Comparison of ENCODE assay signal across 14 cellular contexts in the genomic region with DNA sequence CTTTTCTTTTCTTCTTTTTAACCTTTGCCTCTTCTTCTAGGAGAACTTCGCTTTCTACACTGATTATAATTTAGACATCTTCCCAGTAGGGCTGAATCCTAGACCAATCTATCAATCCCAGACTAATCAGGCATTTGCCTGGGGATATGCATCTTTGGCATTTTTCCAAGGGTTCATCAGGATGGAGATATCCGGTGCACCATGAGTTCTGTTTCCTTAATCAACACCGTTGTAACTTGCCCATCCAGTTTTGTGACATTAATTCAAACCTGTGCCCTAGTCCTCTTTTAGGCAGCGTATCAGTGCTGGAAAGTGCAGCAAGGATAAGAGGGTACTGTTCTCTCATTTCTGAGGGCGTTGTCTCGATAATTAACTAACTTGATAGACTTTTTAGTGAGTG. TPM values are rescaled to one million over a fixed set of nuclear protein-coding genes. Genes with fewer than 3 reads are reported as not detected.
DNase-seq lines count a peak whose midpoint lies in the region; ATAC-seq and TF ChIP-seq lines count a peak whose summit lies in the region.
"Had no signal": no experiment of that assay in that cellular context is flagged by ENCODE, and none has a peak within 500 bp of the region (broad histone marks: within the 10 kb centered on the region; RNA-seq: fewer than 3 reads in every experiment).

No MANE protein-coding gene starts in this region.

- H3K9me2 ChIP-seq in GM23248 (ENCODE audit: insufficient read depth) = no peaks in the 10 kb centered on the region

- H3K4me1 ChIP-seq in GM23248 (ENCODE audit: insufficient read depth) (peaks cover 29% of the 10 kb centered on the region), esophagus squamous epithelium (peaks cover 0 to 38% (median 13%) of the 10 kb centered on the region in 3 donors), skeletal muscle satellite cell (ENCODE audit: control insufficient read depth, insufficient read depth, low read length) (peaks cover 23% of the 10 kb centered on the region)

- intact Hi-C loops in esophagus squamous epithelium (cut with DNase I) = no loop called here

- H3K27ac ChIP-seq in GM23248 (no peak overlapping the region), esophagus squamous epithelium (peak overlapping the region; percentile 58 to 87 (median 78))
- H3K27ac ChIP-seq: WERI-Rb-1 had no signal

- H3K27me3 ChIP-seq in GM23248 (replicated peaks; ENCODE audit: insufficient read depth) = peaks cover 27% of the 10 kb centered on the region; the same call in 1 of the 2 replicates
- H3K27me3 ChIP-seq in esophagus squamous epithelium = no peaks in the 10 kb centered on the region
- H3K27me3 ChIP-seq in skeletal muscle satellite cell (ENCODE audit: control insufficient read depth, insufficient read depth, low read length) = peaks cover 3% of the 10 kb centered on the region

- H3K9ac ChIP-seq in GM23248 (no peak overlapping the region), skeletal muscle satellite cell (ENCODE audit: low read depth, low read length) (no peak overlapping the region)

- no peak overlapping the region for H2AFZ ChIP-seq in GM23248

- 46 to 50% methylated on average over 6 of the region's 6 CpGs for WGBS in GM23248 (ENCODE audit: low coverage in 1 of 2, low lambda C conversion rate in 2 of 2, missing lambda C conversion rate in 2 of 2), 2 experiments
- 45 to 64% methylated on average over 6 of the region's 6 CpGs for WGBS in esophagus squamous epithelium, 2 donors

- no peak for ATAC-seq in GM21515 (IDR thresholded peaks at IDR 0.05; ENCODE audit: unreplicated experiment)

- no peaks in the 10 kb centered on the region; the same call in 1 of the 2 replicates for H3F3A ChIP-seq in GM23248 (ENCODE audit: insufficient read depth)

- H3K36me3 ChIP-seq in GM23248 (ENCODE audit: low read depth) (no peaks in the 10 kb centered on the region), esophagus squamous epithelium (no peaks in the 10 kb centered on the region), skeletal muscle satellite cell (ENCODE audit: insufficient read depth, low read length) (no peaks in the 10 kb centered on the region)
- H3K36me3 ChIP-seq: WERI-Rb-1 had no signal

- in situ Hi-C loops in GM23248 (cut with MboI) = no loop called here

- H3K79me2 ChIP-seq in GM23248 (ENCODE audit: insufficient read depth) = no peaks in the 10 kb centered on the region

- H3K4me2 ChIP-seq in GM23248 (ENCODE audit: unreplicated experiment) = peak overlapping the region; percentile 58
- H3K4me2 ChIP-seq in skeletal muscle satellite cell (ENCODE audit: low read length) = peak overlapping the region; percentile 74

- H3K9me3 ChIP-seq in GM23248 (ENCODE audit: low read depth) (no peaks in the 10 kb centered on the region), esophagus squamous epithelium (no peaks in the 10 kb centered on the region), skeletal muscle satellite cell (replicated peaks; ENCODE audit: low read length) (no peaks in the 10 kb centered on the region)

- TF ChIP-seq CTCF in esophagus squamous epithelium (IDR thresholded peaks at IDR 0.05) = no peak

- TF ChIP-seq POLR2A in esophagus squamous epithelium (IDR thresholded peaks at IDR 0.05) = no peak

- H4K20me1 ChIP-seq in GM23248 (ENCODE audit: insufficient read depth) = no peaks in the 10 kb centered on the region

- no peak for DNase-seq in GM23248
- DNase-seq in NCI-H446 treated with DMSO at 0.1 percent for 48 hours (lab: John Stamatoyannopoulos, UW) = peak; percentile 53
- no peak for DNase-seq in esophagus squamous epithelium (lab: John Stamatoyannopoulos, UW)
- no peak for DNase-seq in HCEC 1CT
- DNase-seq in DMS114 treated with DMSO at 0.1 percent for 48 hours (lab: John Stamatoyannopoulos, UW; ENCODE audit: unreplicated experiment) = no peak
- DNase-seq in AML-193 (lab: John Stamatoyannopoulos, UW) = no peak
- DNase-seq: activated T-cell treated with anti-CD3 and anti-CD28 coated beads for 4 hours; CD8-positive, alpha-beta memory T cell; effector memory CD4-positive, alpha-beta T cell; midbrain; WERI-Rb-1 had no signal

- peak overlapping the region; percentile 45; the same call in 1 of the 2 replicates for H3K4me3 ChIP-seq in GM23248
- H3K4me3 ChIP-seq in esophagus squamous epithelium = peak overlapping the region in 3 of 4 donors; percentile 38 to 60 (median 38)
- H3K4me3 ChIP-seq in skeletal muscle satellite cell (ENCODE audit: low read length) = no peak overlapping the region

RNA-seq across cellular contexts. Expression of gene MGP, which starts 0.6 kb away (rescaled TPM):
- total RNA-seq in GM23248 (2014; rRNA removed; shearing (Covaris generic)) = 0.86 TPM in 1 of 2 replicates, not detected in the other
- polyA plus RNA-seq in GM23248 (2016; fragmentation: Nextera tagmentation; extraction: Ambion mirVana) = 1.3 and 2.5 TPM in 2 replicates
- 100 to 1,000 TPM in 1 of 4 donors, 10 to 100 TPM in 2, 1 to 10 TPM in 1; 5.2 to 108 (median 41.4) TPM for total RNA-seq in esophagus squamous epithelium
- total RNA-seq in skeletal muscle satellite cell (2012; rRNA removed) = 0.51 and 5.5 TPM in 2 replicates
- total RNA-seq: CD8-positive, alpha-beta memory T cell; LHCN-M2 had no signal
- polyA plus RNA-seq: CD8-positive, alpha-beta memory T cell had no signal

RNA-seq across cellular contexts. Expression of gene ART4, which starts 42.9 kb away (rescaled TPM):
- not detected in 2 replicates for total RNA-seq in GM23248 (2014; rRNA removed; shearing (Covaris generic))
- not detected in 2 replicates for polyA plus RNA-seq in GM23248 (2016; fragmentation: Nextera tagmentation; extraction: Ambion mirVana)
- total RNA-seq in esophagus squamous epithelium = under 1 TPM in 2 of 4 donors, not detected in 2; 0.35 to 0.95 TPM
- total RNA-seq in skeletal muscle satellite cell (2012; rRNA removed) = not detected in 2 replicates
- total RNA-seq: CD8-positive, alpha-beta memory T cell; LHCN-M2 had no signal
- polyA plus RNA-seq: CD8-positive, alpha-beta memory T cell had no signal

RNA-seq across cellular contexts. Expression of gene ERP27, which starts 52.1 kb away (rescaled TPM):
- not detected in 2 replicates for total RNA-seq in GM23248 (2014; rRNA removed; shearing (Covaris generic))
- polyA plus RNA-seq in GM23248 (2016; fragmentation: Nextera tagmentation; extraction: Ambion mirVana) = not detected in 2 replicates
- total RNA-seq in esophagus squamous epithelium = 1 to 10 TPM in 2 of 4 donors, under 1 TPM in 1, not detected in 1; 0.57 to 5.5 (median 1.9) TPM
- total RNA-seq in skeletal muscle satellite cell (2012; rRNA removed) = not detected in 2 replicates
- total RNA-seq: LHCN-M2 had no signal
